In genomic region chr15:45611305-45611704, GRCh38 we compare ENCODE assay signal across 8 cellular contexts. TPM values are rescaled to one million over a fixed set of nuclear protein-coding genes. Genes with fewer than 3 reads are reported as not detected.
DNase-seq lines count a peak whose midpoint lies in the region; ATAC-seq, FAIRE-seq and TF ChIP-seq lines count a peak whose summit lies in the region.
"Had no signal": no experiment of that assay in that cellular context is flagged by ENCODE, and none has a peak within 500 bp of the region (broad histone marks: within the 10 kb centered on the region; RNA-seq: fewer than 3 reads in every experiment).

No MANE protein-coding gene starts in this region.

- H3K36me3 ChIP-seq in MG63 = peaks cover 10% of the 10 kb centered on the region

- DNase-seq in GM10266 (ENCODE audit: extremely low spot score) (peak; percentile 20), NAMALWA (ENCODE audit: low spot score) (peak; percentile 64), pons (ENCODE audit: low spot score) (peak; percentile 55), MG63 (no peak), NCI-H128 (lab: John Stamatoyannopoulos, UW; ENCODE audit: unreplicated experiment) (no peak)

- ATAC-seq in HG02852 (IDR thresholded peaks at IDR 0.05; ENCODE audit: unreplicated experiment) = no peak
- ATAC-seq: WTC11 had no signal

- H3K9me3 ChIP-seq in MG63 = no peaks in the 10 kb centered on the region

- H3K27me3 ChIP-seq in MG63 = no peaks in the 10 kb centered on the region

- no peak overlapping the region for H3K4me3 ChIP-seq in MG63

- peak; percentile 55 for TF ChIP-seq CTCF in GM10266 (IDR thresholded peaks at IDR 0.05; ENCODE audit: control insufficient read depth, insufficient read depth, low read depth, missing control alignments)

- peak; percentile 48 for FAIRE-seq in endometrium (lab: Jason Lieb, UNC)

RNA-seq across cellular contexts. Expression of gene SQOR, which starts 23.5 kb away (rescaled TPM):
- total RNA-seq in MG63 (2014; rRNA removed; shearing (Covaris generic); ENCODE audit: low replicate concordance) = 58.2 and 82.8 TPM in 2 replicates

RNA-seq across cellular contexts. Expression of gene BLOC1S6, which starts 24.1 kb away (rescaled TPM):
- 57.1 and 154 TPM in 2 replicates for total RNA-seq in MG63 (2014; rRNA removed; shearing (Covaris generic); ENCODE audit: low replicate concordance)

Comparison
In these comparisons a context has a peak if more than half of its experiments do, and no peak if none do; other contexts are left out.
1. DNase-seq: peak in GM10266 (single experiment), NAMALWA (single experiment) and pons (single experiment); none in MG63 (single experiment) and NCI-H128 (single experiment).